In the genomic region with DNA sequence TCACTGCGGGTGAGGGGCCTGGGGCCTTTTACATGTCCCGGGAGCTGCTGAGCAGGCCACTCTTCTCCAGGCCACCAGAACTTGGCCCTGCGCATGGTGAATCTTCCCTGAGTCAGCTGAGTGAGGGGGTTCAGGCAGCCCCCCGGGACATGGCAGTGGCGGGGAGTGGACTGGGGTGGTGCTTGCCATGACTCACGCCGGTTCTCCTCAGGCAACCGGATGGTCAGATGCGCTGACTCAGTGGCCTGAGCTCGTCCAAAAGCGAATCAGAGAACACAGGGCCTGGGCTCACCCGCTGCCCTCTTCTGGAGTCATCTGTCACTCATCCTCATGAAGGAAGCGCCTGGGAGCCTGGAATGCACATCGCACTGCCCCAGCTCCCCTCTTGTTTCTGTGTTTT, we compare ENCODE assay signal across 11 cellular contexts. TPM values are rescaled to one million over a fixed set of nuclear protein-coding genes. Genes with fewer than 3 reads are reported as not detected.
DNase-seq lines count a peak whose midpoint lies in the region; ATAC-seq and TF ChIP-seq lines count a peak whose summit lies in the region.
"Had no signal": no experiment of that assay in that cellular context is flagged by ENCODE, and none has a peak within 500 bp of the region (broad histone marks: within the 10 kb centered on the region; RNA-seq: fewer than 3 reads in every experiment).

No MANE protein-coding gene starts in this region.

- no peaks in the 10 kb centered on the region for H3K9me3 ChIP-seq in SJCRH30 (replicated peaks)

- no peaks in the 10 kb centered on the region for H3K36me3 ChIP-seq in SJCRH30

- peaks cover 19% of the 10 kb centered on the region; the same call in 1 of the 2 replicates for H3K27me3 ChIP-seq in SJCRH30

- no peak overlapping the region for H3K4me3 ChIP-seq in foreskin fibroblast (ENCODE audit: low read depth in 1 of 2, low read length in 2 of 2)
- no peak overlapping the region for H3K4me3 ChIP-seq in SJCRH30

- no peaks in the 10 kb centered on the region for H3K4me1 ChIP-seq in SJCRH30

- H3K27ac ChIP-seq in SJCRH30: no peak overlapping the region

- ATAC-seq in sciatic nerve (peak; percentile 53), GM21390 (IDR thresholded peaks at IDR 0.05; ENCODE audit: unreplicated experiment) (no peak), HG03469 (IDR thresholded peaks at IDR 0.05; ENCODE audit: unreplicated experiment) (no peak)

- TF ChIP-seq CTCF in foreskin fibroblast (IDR thresholded peaks at IDR 0.05; ENCODE audit: low read depth, low read length): no peak

- peak; percentile 65 for DNase-seq in EH (ENCODE audit: low read depth)
- DNase-seq in amniotic epithelial cell (ENCODE audit: low read depth): peak; percentile 77
- peak; percentile 49 to 54 for DNase-seq in foreskin fibroblast
- DNase-seq in sciatic nerve (ENCODE audit: low spot score): peak; percentile 61
- no peak for DNase-seq in SJCRH30
- no peak for DNase-seq in HuH-7 (ENCODE audit: low spot score)
- DNase-seq: activated T-cell treated with anti-CD3 and anti-CD28 coated beads, Interleukin-2, amount 50 U/mL, for 24 hours; COR-L47; natural killer cell had no signal

- intact Hi-C loops in sciatic nerve (cut with DNase I): no loop called here

RNA-seq across cellular contexts. Expression of a gene that starts 33.5 kb away (rescaled TPM):
- total RNA-seq in sciatic nerve: 123 TPM
- total RNA-seq in SJCRH30 (2014; rRNA removed; shearing (Covaris generic)): 1.0 and 1.5 TPM in 2 replicates
- total RNA-seq: natural killer cell had no signal

RNA-seq across cellular contexts. Expression of a gene that starts 40.4 kb away (rescaled TPM):
- not detected for total RNA-seq in sciatic nerve
- total RNA-seq in SJCRH30 (2014; rRNA removed; shearing (Covaris generic)): not detected in 2 replicates
- total RNA-seq: natural killer cell had no signal

Comparison
In these comparisons a context has a peak if more than half of its experiments do, and no peak if none do; other contexts are left out.
1. DNase-seq: peak in EH (single experiment), amniotic epithelial cell (single experiment), foreskin fibroblast (2 of 2) and sciatic nerve (single experiment); none in SJCRH30 (0 of 2) and HuH-7 (single experiment).
2. RNA of a gene that starts 33.5 kb away (total RNA-seq): 123 TPM in sciatic nerve (single experiment); 1.0 to 1.5 TPM in SJCRH30; every median in the first group is over 10 times any median in the second.